ENCODE assay signal across 20 cellular contexts in genomic region chr11:86947541-86947940, GRCh38. TPM values are rescaled to one million over a fixed set of nuclear protein-coding genes. Genes with fewer than 3 reads are reported as not detected.
DNase-seq lines count a peak whose midpoint lies in the region; ATAC-seq and TF ChIP-seq lines count a peak whose summit lies in the region.
"Had no signal": no experiment of that assay in that cellular context is flagged by ENCODE, and none has a peak within 500 bp of the region (broad histone marks: within the 10 kb centered on the region; RNA-seq: fewer than 3 reads in every experiment).

No MANE protein-coding gene starts in this region.

- in situ Hi-C loops in brain microvascular endothelial cell (cut with HindIII; ENCODE audit: low pct_ligation_motif_present, low sequenced_read_pairs): loop anchor here (25.0 kb wide), 1 partner anchor 340 kb away; no protein-coding TSS in a partner anchor

- peaks cover 0 to 84% (median 37%) of the 10 kb centered on the region in 9 donors for H3K36me3 ChIP-seq in heart left ventricle
- H3K36me3 ChIP-seq in brain microvascular endothelial cell (replicated peaks): peaks cover 17% of the 10 kb centered on the region
- no peaks in the 10 kb centered on the region for H3K36me3 ChIP-seq in colonic mucosa

- TF ChIP-seq CTCF in heart left ventricle (IDR thresholded peaks at IDR 0.05) (no peak), brain microvascular endothelial cell (IDR thresholded peaks at IDR 0.05; ENCODE audit: low read depth, low read length, missing control alignments) (no peak), colonic mucosa (IDR thresholded peaks at IDR 0.05) (no peak)

- ATAC-seq in heart left ventricle (no peak), left cardiac atrium (no peak)
- ATAC-seq: sciatic nerve had no signal

- no peak for TF ChIP-seq POLR2A in heart left ventricle (IDR thresholded peaks at IDR 0.05)

- H3K27ac ChIP-seq in heart left ventricle (peak overlapping the region in 11 of 12 donors; percentile 20 to 100 (median 42)), brain microvascular endothelial cell (no peak overlapping the region), colonic mucosa (no peak overlapping the region)

- H3K4me1 ChIP-seq in heart left ventricle (peaks cover 11 to 88% (median 62%) of the 10 kb centered on the region in 12 donors), colonic mucosa (no peaks in the 10 kb centered on the region)

- no peak overlapping the region for H3K9ac ChIP-seq in colonic mucosa (ENCODE audit: low read depth in 2 of 2, low read length in 2 of 2)

- H3K9me3 ChIP-seq in heart left ventricle: no peaks in the 10 kb centered on the region
- no peaks in the 10 kb centered on the region for H3K9me3 ChIP-seq in colonic mucosa
- H3K9me3 ChIP-seq: thyroid gland had no signal

- DNase-seq in heart left ventricle (no peak), left cardiac atrium (no peak), brain microvascular endothelial cell (peak; percentile 43), iris pigment epithelial cell (ENCODE audit: low read depth) (peak; percentile 76), superior temporal gyrus (ENCODE audit: extremely low spot score) (peak; percentile 4), colonic mucosa (no peak), DMS53 treated with DMSO at 0.1 percent for 48 hours (lab: John Stamatoyannopoulos, UW; ENCODE audit: unreplicated experiment) (no peak), AG08396 (ENCODE audit: low spot score) (no peak)
- DNase-seq: 8988T; activated CD4-positive, CD25-positive, alpha-beta regulatory T cell; C1 segment of cervical spinal cord; central memory CD4-positive, alpha-beta T cell; DMS 273 treated with DMSO at 0.1 percent for 48 hours; GOT3; NCI-H2081 treated with DMSO at 0.1 percent for 48 hours; NCI-H524; SHP77; T-helper 2 cell; thyroid gland had no signal

- H3K4me3 ChIP-seq in heart left ventricle (peak overlapping the region in 8 of 12 donors; percentile 23 to 99 (median 94)), brain microvascular endothelial cell (ENCODE audit: low read depth, low read length) (no peak overlapping the region), colonic mucosa (no peak overlapping the region)
- H3K4me3 ChIP-seq: thyroid gland had no signal

- H3K27me3 ChIP-seq in heart left ventricle (no peaks in the 10 kb centered on the region), brain microvascular endothelial cell (replicated peaks) (no peaks in the 10 kb centered on the region), colonic mucosa (no peaks in the 10 kb centered on the region)
- H3K27me3 ChIP-seq: thyroid gland had no signal

- intact Hi-C loops in heart left ventricle (cut with DNase I): loop anchor here in 5 of 10 donors (10.0 kb wide), 3 partner anchors 87 to 477 kb away; partner anchors contain the start of gene TMEM135 (in 1 of the 5)
- intact Hi-C loops in left cardiac atrium (cut with DNase I): loop anchor here in 1 of 2 donors (10.0 kb wide), 1 partner anchor 87 kb away; the partner anchor contains the start of gene TMEM135
- intact Hi-C loops in colonic mucosa (cut with DNase I): no loop called here

RNA-seq across cellular contexts. Expression of gene FZD4, which starts 7.7 kb away (rescaled TPM):
- total RNA-seq in heart left ventricle: 10 to 100 TPM; 16.7 to 39.6 (median 22.1) TPM
- polyA plus RNA-seq in heart left ventricle: 10 to 100 TPM; 11.6 to 16.5 TPM
- total RNA-seq in left cardiac atrium: 10 to 100 TPM; 45.5 to 54.2 TPM
- 1 to 10 TPM; 4.3 to 6.7 TPM for total RNA-seq in colonic mucosa

Comparison
In these comparisons a context has a peak if more than half of its experiments do, and no peak if none do; other contexts are left out.
1. DNase-seq: peak in brain microvascular endothelial cell (single experiment), iris pigment epithelial cell (single experiment) and superior temporal gyrus (single experiment); none in heart left ventricle (0 of 5), left cardiac atrium (single experiment), colonic mucosa (single experiment), DMS53 treated with DMSO at 0.1 percent for 48 hours (single experiment) and AG08396 (single experiment).
2. H3K27ac ChIP-seq: peak in heart left ventricle (11 of 12); none in brain microvascular endothelial cell (single experiment) and colonic mucosa (single experiment).
3. H3K4me3 ChIP-seq: peak in heart left ventricle (8 of 12); none in brain microvascular endothelial cell (single experiment) and colonic mucosa (single experiment).